Comparison of ENCODE assay signal across 18 cellular contexts in genomic region chr4:178339769-178340168, GRCh38.
"Had no signal": no experiment of that assay in that cellular context is flagged by ENCODE, and none has a peak within 500 bp of the region (broad histone marks: within the 10 kb centered on the region; RNA-seq: fewer than 3 reads in every experiment).

No MANE protein-coding gene starts in this region.

- H3K4me1 ChIP-seq: colonic mucosa, foreskin keratinocyte, psoas muscle, spleen, tibial artery, upper lobe of left lung had no signal

- H3K4me3 ChIP-seq: colonic mucosa, hepatocyte, psoas muscle, spleen, tibial artery, upper lobe of left lung had no signal

- H3K9me3 ChIP-seq: colonic mucosa, psoas muscle, tibial artery had no signal

- H3K27me3 ChIP-seq: colonic mucosa, foreskin keratinocyte, hepatocyte, spleen, tibial artery, upper lobe of left lung had no signal

- H3K27ac ChIP-seq: colonic mucosa, foreskin keratinocyte, hepatocyte, psoas muscle, spleen, tibial artery, upper lobe of left lung had no signal

- H3K36me3 ChIP-seq: colonic mucosa, spleen, tibial artery, upper lobe of left lung had no signal

- DNase-seq: colonic mucosa; dermis blood vessel endothelial cell; erythroblast; head of caudate nucleus; left colon; left ventricle myocardium superior; naive thymus-derived CD4-positive, alpha-beta T cell; nephron progenitor cell; psoas muscle; retina; spleen; stimulated activated CD4-positive, alpha-beta T cell treated with anti-CD3 and anti-CD28 coated beads, Interleukin-15, amount 100 ng/mL, for 24 hours; stimulated activated CD4-positive, alpha-beta T cell treated with anti-CD3 and anti-CD28 coated beads, Interleukin-1b, Interleukin-23, amount 100 ng/mL, for 48 hours; stimulated activated CD4-positive, alpha-beta T cell treated with anti-CD3 and anti-CD28 coated beads, Interleukin-4, amount 100 ng/mL, for 24 hours; tibial artery; upper lobe of left lung had no signal
